In the genomic region with DNA sequence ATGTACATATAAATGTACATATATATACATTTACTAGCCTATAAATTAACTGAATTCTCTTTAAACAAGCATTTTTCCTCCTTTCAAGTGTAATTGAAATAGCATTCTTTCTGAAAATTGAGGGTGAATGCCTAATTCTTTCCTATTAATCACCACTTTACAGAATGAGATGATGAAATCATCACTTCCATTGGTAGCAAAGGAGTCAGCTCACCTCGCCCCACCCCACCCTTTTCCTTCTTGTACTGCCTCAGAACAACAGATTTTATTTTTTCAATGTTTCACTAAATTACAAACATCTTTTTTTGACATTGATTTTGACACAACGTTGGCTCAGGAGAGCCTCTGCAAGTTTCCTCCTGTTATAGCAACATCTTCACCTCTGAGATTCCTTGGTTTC, we compare ENCODE assay signal across 29 cellular contexts.
"Had no signal": no experiment of that assay in that cellular context is flagged by ENCODE, and none has a peak within 500 bp of the region (broad histone marks: within the 10 kb centered on the region; RNA-seq: fewer than 3 reads in every experiment).

No MANE protein-coding gene starts in this region.

- H3K9me3 ChIP-seq: Peyer's patch had no signal

- H3K36me3 ChIP-seq: brain microvascular endothelial cell, Peyer's patch, WERI-Rb-1 had no signal

- H3K27ac ChIP-seq: brain microvascular endothelial cell, Peyer's patch, WERI-Rb-1 had no signal

- ATAC-seq: activated CD8-positive, alpha-beta memory T cell treated with anti-CD3 and anti-CD28 coated beads, Interleukin-2, amount 10 ng/mL, durations not matched to agents 7 days and 5 days; K562 had no signal

- DNase-seq: activated CD4-positive, alpha-beta memory T cell treated with anti-CD3 and anti-CD28 coated beads, Interleukin-2, amount 10 ng/mL, durations not matched to agents 7 days and 5 days; activated CD4-positive, alpha-beta T cell treated with anti-CD3 and anti-CD28 coated beads for 1 hour; activated CD4-positive, alpha-beta T cell treated with anti-CD3 and anti-CD28 coated beads for 48 hours; activated CD4-positive, CD25-positive, alpha-beta regulatory T cell; activated CD8-positive, alpha-beta memory T cell treated with anti-CD3 and anti-CD28 coated beads for 24 hours; activated CD8-positive, alpha-beta memory T cell treated with anti-CD3 and anti-CD28 coated beads, Interleukin-2, amount 10 ng/mL, durations not matched to agents 7 days and 5 days; activated CD8-positive, alpha-beta memory T cell treated with anti-CD3 and anti-CD28 coated beads, Interleukin-2, amount 50 U/mL, for 48 hours; activated effector memory CD4-positive, alpha-beta T cell treated with Interleukin-2 at 50 U/mL for 16 hours; activated naive CD4-positive, alpha-beta T cell treated with anti-CD3 and anti-CD28 coated beads, Interleukin-2, amount 50 U/mL, for 16 hours; activated naive CD8-positive, alpha-beta T cell treated with anti-CD3 and anti-CD28 coated beads for 36 hours; activated T-cell treated with anti-CD3 and anti-CD28 coated beads, Interleukin-2, amount 50 U/mL, for 48 hours; amniotic stem cell; aorta; brain microvascular endothelial cell; NCI-H1105; NCI-H1417 treated with DMSO at 0.1 percent for 48 hours; NCI-H187 treated with DMSO at 0.1 percent for 48 hours; NCI-H2081; NCI-H345; NCI-H524 treated with DMSO at 0.1 percent for 48 hours; NCI-H748 treated with DMSO at 0.1 percent for 48 hours; NK-92 treated with Interleukin-12 subunit alpha and Interleukin-12 subunit beta, amount 100 ng/mL, for 24 hours; OCI-M1; Peyer's patch; Right ventricle myocardium superior; RPMI8226; T1000; WERI-Rb-1 had no signal

- H3K27me3 ChIP-seq: brain microvascular endothelial cell, Peyer's patch had no signal

- H3K4me3 ChIP-seq: K562, Peyer's patch had no signal

- H3K4me1 ChIP-seq: Peyer's patch had no signal
